Comparison of ENCODE assay signal across 1 cellular context in the genomic region with DNA sequence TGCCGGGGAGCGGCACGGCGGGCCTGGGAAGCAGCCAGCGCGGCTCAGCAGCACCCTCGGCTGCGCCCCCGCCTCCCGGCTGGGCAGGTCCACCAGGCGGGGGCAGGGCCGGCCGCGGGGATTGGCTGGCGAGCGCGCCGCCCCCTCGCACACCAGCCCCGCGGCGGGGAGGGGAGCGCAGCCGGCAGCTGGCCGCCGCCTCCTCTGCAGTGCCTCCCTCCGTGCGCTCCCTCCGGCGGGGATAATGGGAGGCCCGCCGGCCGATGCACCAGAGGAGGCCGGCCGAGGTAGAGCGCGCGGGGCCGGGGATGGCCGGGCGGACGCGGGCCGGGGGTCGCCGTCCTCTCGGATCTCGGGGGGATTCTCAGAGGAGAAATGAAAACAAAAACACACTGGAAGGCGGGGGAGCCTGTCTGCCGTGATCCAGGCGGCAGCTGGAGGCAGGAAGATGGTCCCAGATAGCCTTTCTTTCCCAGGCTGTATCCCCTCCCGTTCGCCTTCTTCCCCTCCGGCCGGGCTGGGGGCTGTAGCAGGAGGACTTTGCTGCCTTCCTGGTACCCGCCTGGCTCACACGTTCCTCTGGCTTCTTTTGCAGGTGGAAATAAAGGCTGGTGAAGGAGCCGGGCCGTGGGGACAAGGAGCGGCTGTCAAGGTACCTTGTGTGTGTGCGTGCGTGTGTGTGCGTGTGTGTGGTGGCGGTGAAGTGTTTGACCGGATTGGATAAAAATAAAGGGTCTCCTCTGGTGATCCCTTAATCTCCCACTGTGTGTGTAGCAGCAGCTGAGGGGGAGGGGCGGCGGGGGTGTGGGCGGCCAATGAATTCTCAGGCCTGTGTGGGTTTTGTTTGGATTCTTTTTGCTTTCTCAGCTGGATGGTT.
A peak's percentile ranks its signal among the peaks of the same experiment; 100 is the strongest.
TF ChIP-seq lines count a peak whose summit lies in the region.

No MANE protein-coding gene starts in this region.

TF ChIP-seq in K562, 482 proteins besides CTCF, POLR2A, EP300 and RAD21 (continued from another document):
- TF ChIP-seq NKRF (IDR thresholded peaks at IDR 0.05; ENCODE audit: borderline replicate concordance) (no peak), RBBP5 (IDR thresholded peaks at IDR 0.05; ENCODE audit: borderline replicate concordance, insufficient read depth, low read length, poor library complexity, severe bottlenecking) (peak; percentile 48), RCOR1 (IDR thresholded peaks at IDR 0.05; ENCODE audit: borderline replicate concordance in 1 of 2, low read depth in 2 of 2, low read length in 2 of 2) (peak; percentile 33 to 46; a peak in 1 of 4 replicates), WHSC1 (IDR thresholded peaks at IDR 0.05; ENCODE audit: low read length) (no peak)
